In genomic region chr5:174606646-174607045, GRCh38 we compare ENCODE assay signal across 23 cellular contexts.
"Had no signal": no experiment of that assay in that cellular context is flagged by ENCODE, and none has a peak within 500 bp of the region (broad histone marks: within the 10 kb centered on the region; RNA-seq: fewer than 3 reads in every experiment).

No MANE protein-coding gene starts in this region.

- H3K27ac Mint-ChIP-seq: activated CD8-positive, alpha-beta T cell treated with anti-CD3 and anti-CD28 coated beads for 36 hours; immature natural killer cell; naive thymus-derived CD4-positive, alpha-beta T cell; WTC11 had no signal

- H3K4me3 ChIP-seq: adrenal gland, body of pancreas, coronary artery, esophagus muscularis mucosa, lung, right atrium auricular region, skin epidermis, transverse colon had no signal

- H3K4me3 Mint-ChIP-seq: activated CD8-positive, alpha-beta T cell treated with anti-CD3 and anti-CD28 coated beads for 36 hours; activated T-cell treated with anti-CD3 and anti-CD28 coated beads, Interleukin-2, amount 50 U/mL, for 4 hours; WTC11 had no signal

- DNase-seq: activated CD4-positive, alpha-beta T cell treated with anti-CD3 and anti-CD28 coated beads for 4 hours; activated CD8-positive, alpha-beta T cell treated with anti-CD3 and anti-CD28 coated beads for 36 hours; activated effector memory CD4-positive, alpha-beta T cell treated with Interleukin-2 at 50 U/mL for 16 hours; activated naive CD4-positive, alpha-beta T cell treated with anti-CD3 and anti-CD28 coated beads, Interleukin-2, amount 50 U/mL, for 16 hours; activated T-cell treated with anti-CD3 and anti-CD28 coated beads, Interleukin-2, amount 50 U/mL, for 4 hours; adrenal gland; body of pancreas; central memory CD4-positive, alpha-beta T cell; glutamatergic neuron; immature natural killer cell; left colon; naive thymus-derived CD4-positive, alpha-beta T cell; stimulated activated CD4-positive, alpha-beta T cell treated with anti-CD3 and anti-CD28 coated beads, Interleukin-4, amount 100 ng/mL, for 4 hours; stimulated activated CD8-positive, alpha-beta memory T cell treated with anti-CD3 and anti-CD28 coated beads, Interleukin-4, amount 100 ng/mL, for 48 hours; stimulated activated naive CD8-positive, alpha-beta T cell treated with anti-CD3 and anti-CD28 coated beads, Interleukin-15, Interleukin-2, amounts not matched to agents 100 U/mL and 50 U/mL, for 24 hours; T-helper 2 cell; transverse colon had no signal

- H3K27ac ChIP-seq: adrenal gland, body of pancreas, coronary artery, esophagus muscularis mucosa, right atrium auricular region, skin epidermis, transverse colon had no signal

- ATAC-seq: activated CD8-positive, alpha-beta T cell treated with anti-CD3 and anti-CD28 coated beads for 36 hours; activated T-cell treated with anti-CD3 and anti-CD28 coated beads, Interleukin-2, amount 50 U/mL, for 4 hours; body of pancreas; left colon; naive thymus-derived CD4-positive, alpha-beta T cell; stimulated activated naive CD8-positive, alpha-beta T cell treated with anti-CD3 and anti-CD28 coated beads, Interleukin-15, Interleukin-2, amounts not matched to agents 100 U/mL and 50 U/mL, for 24 hours; WTC11 had no signal

- H3K27me3 ChIP-seq: body of pancreas, right atrium auricular region had no signal

- H3K36me3 Mint-ChIP-seq: immature natural killer cell had no signal

- H3K9me3 ChIP-seq: adrenal gland, body of pancreas, transverse colon had no signal

- H3K4me1 ChIP-seq: adrenal gland, transverse colon had no signal

- H3K9me3 Mint-ChIP-seq: activated T-cell treated with anti-CD3 and anti-CD28 coated beads, Interleukin-2, amount 50 U/mL, for 4 hours had no signal

- H3K4me1 Mint-ChIP-seq: naive thymus-derived CD4-positive, alpha-beta T cell had no signal

- H3K36me3 ChIP-seq: adrenal gland, esophagus muscularis mucosa, right atrium auricular region, transverse colon had no signal
